Comparison of ENCODE assay signal across 21 cellular contexts in genomic region chr11:58654908-58655296, GRCh38. TPM values are rescaled to one million over a fixed set of nuclear protein-coding genes. Genes with fewer than 3 reads are reported as not detected.
DNase-seq lines count a peak whose midpoint lies in the region; ATAC-seq and TF ChIP-seq lines count a peak whose summit lies in the region.
"Had no signal": no experiment of that assay in that cellular context is flagged by ENCODE, and none has a peak within 500 bp of the region (broad histone marks: within the 10 kb centered on the region; RNA-seq: fewer than 3 reads in every experiment).

No MANE protein-coding gene starts in this region.

- ATAC-seq in activated CD4-positive, CD25-positive, alpha-beta regulatory T cell treated with anti-CD3 and anti-CD28 coated beads, Interleukin-2, amount 50 U/mL, for 24 hours, result peak; percentile 71 to 87
- ATAC-seq in GM18868 (IDR thresholded peaks at IDR 0.05; ENCODE audit: unreplicated experiment) (peak; percentile 43), HG02678 (IDR thresholded peaks at IDR 0.05; ENCODE audit: unreplicated experiment) (peak; percentile 43), HG02588 (IDR thresholded peaks at IDR 0.05; ENCODE audit: unreplicated experiment) (no peak), foreskin keratinocyte (no peak)
- ATAC-seq: activated CD8-positive, alpha-beta memory T cell treated with anti-CD3 and anti-CD28 coated beads, Interleukin-2, amount 10 ng/mL, durations not matched to agents 7 days and 5 days had no signal

- no peaks in the 10 kb centered on the region for H4K20me1 ChIP-seq in KMS-11 (ENCODE audit: insufficient read depth)
- H4K20me1 ChIP-seq: BLaER1 treated with 17β-estradiol and CSF1 and Interleukin-3, amounts not matched to agents 10 nM and 100 nM had no signal

- H3K4me1 ChIP-seq in KMS-11 (ENCODE audit: low read depth, poor library complexity, severe bottlenecking), result peaks cover 56% of the 10 kb centered on the region
- peaks cover 15% of the 10 kb centered on the region for H3K4me1 ChIP-seq in foreskin keratinocyte
- H3K4me1 ChIP-seq: BLaER1 treated with 17β-estradiol and CSF1 and Interleukin-3, amounts not matched to agents 10 nM and 100 nM; SJSA1 had no signal

- no peak overlapping the region for H3K9ac ChIP-seq in KMS-11
- H3K9ac ChIP-seq: BLaER1 treated with 17β-estradiol and CSF1 and Interleukin-3, amounts not matched to agents 10 nM and 100 nM had no signal

- H3K27ac ChIP-seq in KMS-11 (no peak overlapping the region; the same call in 1 of the 2 replicates), foreskin keratinocyte (no peak overlapping the region)
- H3K27ac ChIP-seq: A549; BLaER1 treated with 17β-estradiol and CSF1 and Interleukin-3, amounts not matched to agents 10 nM and 100 nM; PC-9; SJSA1 had no signal

- no peak overlapping the region for H3K4me3 ChIP-seq in KMS-11 (IDR thresholded peaks at IDR 0.05; ENCODE audit: insufficient read depth, low read depth, low read length)
- H3K4me3 ChIP-seq: A549; BLaER1 treated with 17β-estradiol and CSF1 and Interleukin-3, amounts not matched to agents 10 nM and 100 nM; lung; PC-9; SJSA1 had no signal

- TF ChIP-seq CTCF in KMS-11 (conservative IDR thresholded peaks at IDR 0.05; ENCODE audit: low read depth, low read length), result no peak
- no peak for TF ChIP-seq CTCF in foreskin keratinocyte (conservative IDR thresholded peaks at IDR 0.05)

- H3K36me3 ChIP-seq in KMS-11 (ENCODE audit: insufficient read depth), result no peaks in the 10 kb centered on the region
- H3K36me3 ChIP-seq: BLaER1 treated with 17β-estradiol and CSF1 and Interleukin-3, amounts not matched to agents 10 nM and 100 nM; SJSA1 had no signal

- H2AFZ ChIP-seq in KMS-11 (ENCODE audit: low read depth), result peak overlapping the region; percentile 64; the same call in 1 of the 2 replicates
- H2AFZ ChIP-seq: PC-9 had no signal

- H3K79me2 ChIP-seq in KMS-11 (ENCODE audit: insufficient read depth, low read depth), result no peaks in the 10 kb centered on the region

- H3K27me3 ChIP-seq in KMS-11 (ENCODE audit: insufficient read depth, low read depth) (no peaks in the 10 kb centered on the region), foreskin keratinocyte (no peaks in the 10 kb centered on the region)
- H3K27me3 ChIP-seq: BLaER1 treated with 17β-estradiol and CSF1 and Interleukin-3, amounts not matched to agents 10 nM and 100 nM; SJSA1 had no signal

- peak overlapping the region; percentile 48 for H3K4me2 ChIP-seq in KMS-11
- H3K4me2 ChIP-seq: BLaER1 treated with 17β-estradiol and CSF1 and Interleukin-3, amounts not matched to agents 10 nM and 100 nM; PC-9 had no signal

- DNase-seq in activated CD4-positive, CD25-positive, alpha-beta regulatory T cell treated with anti-CD3 and anti-CD28 coated beads, Interleukin-2, amount 50 U/mL, for 72 hours, result no peak
- no peak for DNase-seq in foreskin keratinocyte
- DNase-seq in T-helper 2 cell, result no peak
- DNase-seq: activated B cell treated with CpG ODN at 0.5 μM for 24 hours; activated CD8-positive, alpha-beta memory T cell treated with anti-CD3 and anti-CD28 coated beads, Interleukin-2, amount 10 ng/mL, durations not matched to agents 7 days and 5 days; endodermal cell; GOT3; NCI-H1417; NCI-H774; occipital lobe; PC-9; stimulated activated naive B cell treated with anti-CD40 and anti-IgM and Interleukin-4, amounts not matched to agents 10 μg/mL and 1 μg/mL and 100 μg/mL, for 72 hours had no signal

RNA-seq across cellular contexts. Expression of gene CNTF, which starts 32.4 kb away (rescaled TPM):
- 1.6 and 1.7 TPM in 2 replicates for total RNA-seq in foreskin keratinocyte
- 0.16 and 0.21 TPM in 2 replicates for polyA plus RNA-seq in foreskin keratinocyte

Comparison
In these comparisons a context has a peak if more than half of its experiments do, and no peak if none do; other contexts are left out.
1. ATAC-seq: peak in activated CD4-positive, CD25-positive, alpha-beta regulatory T cell treated with anti-CD3 and anti-CD28 coated beads, Interleukin-2, amount 50 U/mL, for 24 hours (2 of 2), GM18868 (single experiment) and HG02678 (single experiment); none in HG02588 (single experiment) and foreskin keratinocyte (single experiment).